29 cellular contexts compared by ENCODE assay signal in genomic region chr11:45432100-45432499, GRCh38.
"Had no signal": no experiment of that assay in that cellular context is flagged by ENCODE, and none has a peak within 500 bp of the region (broad histone marks: within the 10 kb centered on the region; RNA-seq: fewer than 3 reads in every experiment).

No MANE protein-coding gene starts in this region.

- H3K4me2 ChIP-seq: neural progenitor cell had no signal

- H3K36me3 ChIP-seq: gastrocnemius medialis, left ventricle myocardium inferior, lower lobe of right lung, neural progenitor cell, prostate gland, sigmoid colon, thoracic aorta, tibial nerve, upper lobe of left lung had no signal

- DNase-seq: dorsolateral prefrontal cortex; effector CD4-positive, alpha-beta T cell; foreskin fibroblast; gastrocnemius medialis; head of caudate nucleus; immature natural killer cell; islet precursor cell; kidney glomerular epithelial cell; left colon; left ventricle myocardium inferior; lower lobe of right lung; mucosa of descending colon; naive B cell; right cardiac atrium; sigmoid colon; stimulated activated CD4-positive, alpha-beta T cell treated with anti-CD3 and anti-CD28 coated beads, Interleukin-4, amount 100 ng/mL, for 4 hours; stimulated activated naive CD8-positive, alpha-beta T cell treated with anti-CD3 and anti-CD28 coated beads, Interleukin-15, Interleukin-2, amounts not matched to agents 100 U/mL and 50 U/mL, for 24 hours; substantia nigra; upper lobe of left lung had no signal

- ATAC-seq: esophagus mucosa; gastrocnemius medialis; left colon; lower lobe of right lung; mucosa of descending colon; right cardiac atrium; stimulated activated memory B cell treated with anti-CD40 and anti-IgM and Interleukin-4, amounts not matched to agents 10 μg/mL and 1 μg/mL and 100 μg/mL, for 72 hours; stimulated activated naive CD8-positive, alpha-beta T cell treated with anti-CD3 and anti-CD28 coated beads, Interleukin-15, Interleukin-2, amounts not matched to agents 100 U/mL and 50 U/mL, for 24 hours had no signal

- H3K27ac ChIP-seq: epithelial cell of prostate, gastrocnemius medialis, left ventricle myocardium inferior, lower lobe of right lung, neural progenitor cell, parathyroid adenoma, prostate gland, sigmoid colon, thoracic aorta, tibial nerve, upper lobe of left lung had no signal

- H3K4me1 ChIP-seq: gastrocnemius medialis, left ventricle myocardium inferior, lower lobe of right lung, neural progenitor cell, parathyroid adenoma, prostate gland, sigmoid colon, tibial nerve, upper lobe of left lung had no signal

- H3K9me3 Mint-ChIP-seq: immature natural killer cell; mesothelial cell of epicardium; nephron; neural progenitor cell; stimulated activated memory B cell treated with anti-CD40 and anti-IgM and Interleukin-4, amounts not matched to agents 10 μg/mL and 1 μg/mL and 100 μg/mL, for 72 hours had no signal

- H3K4me1 Mint-ChIP-seq: immature natural killer cell; naive B cell; stimulated activated memory B cell treated with anti-CD40 and anti-IgM and Interleukin-4, amounts not matched to agents 10 μg/mL and 1 μg/mL and 100 μg/mL, for 72 hours had no signal

- H3K9me3 ChIP-seq: gastrocnemius medialis, left ventricle myocardium inferior, lower lobe of right lung, mucosa of descending colon, prostate gland, sigmoid colon, thoracic aorta, tibial nerve, upper lobe of left lung had no signal

- H3K4me3 ChIP-seq: dorsolateral prefrontal cortex, gastrocnemius medialis, left ventricle myocardium inferior, lower lobe of right lung, mucosa of descending colon, neural progenitor cell, prostate gland, sigmoid colon, thoracic aorta, tibial nerve, upper lobe of left lung had no signal

- H3K4me3 Mint-ChIP-seq: immature natural killer cell; mesothelial cell of epicardium; naive B cell; nephron; neural progenitor cell; stimulated activated memory B cell treated with anti-CD40 and anti-IgM and Interleukin-4, amounts not matched to agents 10 μg/mL and 1 μg/mL and 100 μg/mL, for 72 hours had no signal

- H3K27me3 ChIP-seq: upper lobe of left lung had no signal

- H3K9ac ChIP-seq: neural progenitor cell, parathyroid adenoma had no signal

- H3K36me3 Mint-ChIP-seq: immature natural killer cell; mesothelial cell of epicardium; naive B cell; neural progenitor cell; stimulated activated memory B cell treated with anti-CD40 and anti-IgM and Interleukin-4, amounts not matched to agents 10 μg/mL and 1 μg/mL and 100 μg/mL, for 72 hours had no signal

- H3K79me2 ChIP-seq: parathyroid adenoma had no signal

- H3K27ac Mint-ChIP-seq: immature natural killer cell; mesothelial cell of epicardium; naive B cell; nephron; stimulated activated memory B cell treated with anti-CD40 and anti-IgM and Interleukin-4, amounts not matched to agents 10 μg/mL and 1 μg/mL and 100 μg/mL, for 72 hours had no signal
